ENCODE assay signal across 9 cellular contexts in genomic region chr16:84021488-84021887, GRCh38. TPM values are rescaled to one million over a fixed set of nuclear protein-coding genes. Genes with fewer than 3 reads are reported as not detected.
"Had no signal": no experiment of that assay in that cellular context is flagged by ENCODE, and none has a peak within 500 bp of the region (broad histone marks: within the 10 kb centered on the region; RNA-seq: fewer than 3 reads in every experiment).

No MANE protein-coding gene starts in this region.

- FAIRE-seq: G401.6, GM12878, GM12891, GM12892, GM18507, GM19239 had no signal

- DNase-seq: GDM1, GF-D8 had no signal

- ATAC-seq: GM12878 had no signal

- H3K4me3 ChIP-seq: GM12878 had no signal

RNA-seq across cellular contexts. Expression of gene SLC38A8, which starts 21.1 kb away (rescaled TPM):
- total RNA-seq: G401, GM12878 had no signal
- polyA plus RNA-seq: GM12878 had no signal

RNA-seq across cellular contexts. Expression of gene NECAB2, which starts 53.4 kb away (rescaled TPM):
- total RNA-seq: GM12878 had no signal
- polyA plus RNA-seq: GM12878 had no signal
